ENCODE assay signal across 1 cellular context in the genomic region with DNA sequence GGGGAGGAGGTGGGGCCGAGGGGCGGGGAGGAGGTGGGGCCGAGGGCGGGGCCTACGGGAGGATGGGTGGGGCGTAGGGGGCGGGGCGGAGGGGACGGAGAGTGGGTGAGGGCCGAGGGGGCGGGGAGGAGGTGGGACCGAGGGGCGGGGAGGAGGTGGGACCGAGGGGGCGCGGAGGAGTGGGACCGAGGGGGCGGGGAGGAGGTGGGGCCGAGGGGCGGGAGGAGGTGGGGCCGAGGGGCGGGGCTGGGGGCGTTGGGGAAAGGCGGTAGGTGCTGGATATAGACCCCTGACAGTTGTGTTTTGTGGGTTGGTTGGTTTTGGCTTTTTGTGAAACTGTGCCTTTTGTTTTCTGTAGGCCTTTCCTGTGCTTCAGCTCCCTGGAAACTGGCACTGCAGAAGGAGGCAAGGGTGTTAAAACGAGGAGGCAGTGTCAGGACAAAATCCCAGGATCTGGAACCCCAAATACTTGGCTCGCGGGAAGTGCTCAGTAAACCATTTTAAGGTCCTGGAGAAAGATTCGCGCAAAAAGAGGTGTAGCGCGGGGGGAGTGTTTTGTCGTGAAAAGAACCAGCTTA.
TF ChIP-seq lines count a peak whose summit lies in the region.

No MANE protein-coding gene starts in this region.

TF ChIP-seq in endothelial cell of umbilical vein, 7 proteins besides CTCF, POLR2A, EP300 and RAD21 (continued from another document):
- TF ChIP-seq, protein P1, sequence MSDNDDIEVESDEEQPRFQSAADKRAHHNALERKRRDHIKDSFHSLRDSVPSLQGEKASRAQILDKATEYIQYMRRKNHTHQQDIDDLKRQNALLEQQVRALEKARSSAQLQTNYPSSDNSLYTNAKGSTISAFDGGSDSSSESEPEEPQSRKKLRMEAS (IDR thresholded peaks at IDR 0.05; ENCODE audit: insufficient read depth, insufficient read length) = no peak
- TF ChIP-seq MYC (IDR thresholded peaks at IDR 0.05; ENCODE audit: low read depth, low read length) = no peak
- TF ChIP-seq EZH2 (IDR thresholded peaks at IDR 0.05; ENCODE audit: borderline replicate concordance, low read depth, low read length, severe bottlenecking) = no peak
- TF ChIP-seq FOS (IDR thresholded peaks at IDR 0.05; ENCODE audit: borderline replicate concordance, insufficient read depth, low read length) = no peak
- no peak for TF ChIP-seq JUN (IDR thresholded peaks at IDR 0.05; ENCODE audit: borderline replicate concordance, insufficient read depth, insufficient read length, low read depth)
- TF ChIP-seq POLR2AphosphoS5 (IDR thresholded peaks at IDR 0.05; ENCODE audit: insufficient read depth, low read depth, low read length) = no peak
